17 cellular contexts compared by ENCODE assay signal in genomic region chrY:25041197-25041871, GRCh38. TPM values are rescaled to one million over a fixed set of nuclear protein-coding genes. Genes with fewer than 3 reads are reported as not detected.
"Had no signal": no experiment of that assay in that cellular context is flagged by ENCODE, and none has a peak within 500 bp of the region (broad histone marks: within the 10 kb centered on the region; RNA-seq: fewer than 3 reads in every experiment).

No MANE protein-coding gene starts in this region.

RNA-seq across cellular contexts. Expression of gene BPY2C, which starts 10.6 kb away (rescaled TPM):
- total RNA-seq: activated CD4-positive, alpha-beta memory T cell treated with anti-CD3 and anti-CD28 coated beads for 36 hours; activated CD4-positive, alpha-beta T cell treated with anti-CD3 and anti-CD28 coated beads, Interleukin-2, amount 10 ng/mL, durations not matched to agents 24 days and 14 days; activated CD8-positive, alpha-beta memory T cell treated with anti-CD3 and anti-CD28 coated beads for 36 hours; activated CD8-positive, alpha-beta memory T cell treated with anti-CD3 and anti-CD28 coated beads, Interleukin-2, amount 10 ng/mL, durations not matched to agents 7 days and 5 days; activated CD8-positive, alpha-beta T cell treated with anti-CD3 and anti-CD28 coated beads, Interleukin-2, amount 10 ng/mL, durations not matched to agents 7 days and 5 days; activated T-helper 1 cell treated with anti-CD3 and anti-CD28 coated beads, Interleukin-12 subunit alpha, Interleukin-12 subunit beta, Interleukin-2, Interleukin-4 antibody, amounts not matched to agents 30 ng/mL and 10 ng/mL and 1 ng/mL, durations not matched to agents 14 hours and 24 hours and 36 hours; astrocyte; chondrocyte; dermis blood vessel endothelial cell; esophagus muscularis mucosa; gastroesophageal sphincter; glomerular endothelial cell; heart right ventricle; T-cell; T-helper 2 cell treated with Interferon-gamma antibody and Interleukin-4, amounts not matched to agents 100 ng/mL and 5 ng/mL, for 36 hours; WTC11 had no signal
- polyA plus RNA-seq: adipose tissue, heart right ventricle had no signal
